16 cellular contexts compared by ENCODE assay signal in genomic region chr9:114483499-114483898, GRCh38.
"Had no signal": no experiment of that assay in that cellular context is flagged by ENCODE, and none has a peak within 500 bp of the region (broad histone marks: within the 10 kb centered on the region; RNA-seq: fewer than 3 reads in every experiment).

No MANE protein-coding gene starts in this region.

- H3K4me3 ChIP-seq: esophagus muscularis mucosa, prostate gland, right atrium auricular region, stomach had no signal

- H3K27ac ChIP-seq: brain microvascular endothelial cell, esophagus muscularis mucosa, prostate gland, right atrium auricular region, stomach had no signal

- H3K36me3 Mint-ChIP-seq: immature natural killer cell, type B pancreatic cell had no signal

- H3K36me3 ChIP-seq: brain microvascular endothelial cell, prostate gland, right atrium auricular region had no signal

- H3K9me3 ChIP-seq: esophagus muscularis mucosa, prostate gland, right atrium auricular region, stomach had no signal

- DNase-seq: activated naive CD4-positive, alpha-beta T cell; aorta; brain microvascular endothelial cell; effector CD4-positive, alpha-beta T cell; immature natural killer cell; mesenchymal stem cell; naive thymus-derived CD4-positive, alpha-beta T cell; stimulated activated CD4-positive, alpha-beta T cell treated with anti-CD3 and anti-CD28 coated beads, Interleukin-2, amount 100 ng/mL, for 48 hours; stomach; T-helper 1 cell; T1000 had no signal

- H3K27ac Mint-ChIP-seq: activated T-helper 1 cell treated with anti-CD3 and anti-CD28 coated beads, Interleukin-12 subunit alpha, Interleukin-12 subunit beta, Interleukin-2, Interleukin-4 antibody, amounts not matched to agents 30 ng/mL and 10 ng/mL and 1 ng/mL, durations not matched to agents 14 hours and 24 hours and 36 hours; type B pancreatic cell had no signal

- H3K27me3 Mint-ChIP-seq: type B pancreatic cell had no signal

- H3K4me3 Mint-ChIP-seq: activated T-helper 1 cell treated with anti-CD3 and anti-CD28 coated beads, Interleukin-12 subunit alpha, Interleukin-12 subunit beta, Interleukin-2, Interleukin-4 antibody, amounts not matched to agents 30 ng/mL and 10 ng/mL and 1 ng/mL, durations not matched to agents 14 hours and 24 hours and 36 hours; immature natural killer cell; naive thymus-derived CD4-positive, alpha-beta T cell; type B pancreatic cell had no signal

- H3K4me1 ChIP-seq: prostate gland had no signal

- H3K27me3 ChIP-seq: brain microvascular endothelial cell, esophagus muscularis mucosa, right atrium auricular region, stomach had no signal

- H3K9me3 Mint-ChIP-seq: activated T-helper 1 cell treated with anti-CD3 and anti-CD28 coated beads, Interleukin-12 subunit alpha, Interleukin-12 subunit beta, Interleukin-2, Interleukin-4 antibody, amounts not matched to agents 30 ng/mL and 10 ng/mL and 1 ng/mL, durations not matched to agents 14 hours and 24 hours and 36 hours; immature natural killer cell; naive thymus-derived CD4-positive, alpha-beta T cell; type B pancreatic cell had no signal
